19 cellular contexts compared by ENCODE assay signal in genomic region chr22:29165336-29166060, GRCh38. TPM values are rescaled to one million over a fixed set of nuclear protein-coding genes. Genes with fewer than 3 reads are reported as not detected.
"Had no signal": no experiment of that assay in that cellular context is flagged by ENCODE, and none has a peak within 500 bp of the region (broad histone marks: within the 10 kb centered on the region; RNA-seq: fewer than 3 reads in every experiment).

No MANE protein-coding gene starts in this region.

- H3K4me3 ChIP-seq: body of pancreas, esophagus muscularis mucosa, heart right ventricle, pancreas, right lobe of liver, smooth muscle cell, thoracic aorta had no signal

- DNase-seq: activated CD4-positive, alpha-beta T cell treated with anti-CD3 and anti-CD28 coated beads for 48 hours; activated CD4-positive, CD25-positive, alpha-beta regulatory T cell; activated CD8-positive, alpha-beta T cell treated with anti-CD3 and anti-CD28 coated beads, Interleukin-2, amount 10 ng/mL, durations not matched to agents 7 days and 5 days; activated naive CD4-positive, alpha-beta T cell treated with anti-CD3 and anti-CD28 coated beads for 36 hours; activated T-cell treated with anti-CD3 and anti-CD28 coated beads, Interleukin-2, amount 50 U/mL, for 24 hours; body of pancreas; caudate nucleus; cortex of kidney; heart right ventricle; immature natural killer cell; stimulated activated CD4-positive, alpha-beta T cell treated with anti-CD3 and anti-CD28 coated beads, Interleukin-4, amount 100 ng/mL, for 4 hours; T-cell; T-helper 9 cell had no signal

- ATAC-seq: activated CD8-positive, alpha-beta T cell treated with anti-CD3 and anti-CD28 coated beads, Interleukin-2, amount 10 ng/mL, durations not matched to agents 7 days and 5 days; body of pancreas; heart right ventricle; pancreas; right lobe of liver; stimulated activated memory B cell treated with anti-CD40 and anti-IgM and Interleukin-4, amounts not matched to agents 10 μg/mL and 1 μg/mL and 100 μg/mL, for 72 hours; T-cell had no signal

- H3K4me2 ChIP-seq: smooth muscle cell had no signal

- FAIRE-seq: pancreas had no signal

- H3K9me3 ChIP-seq: body of pancreas, esophagus muscularis mucosa, heart right ventricle, pancreas, right lobe of liver, thoracic aorta had no signal

- H3K36me3 ChIP-seq: esophagus muscularis mucosa, heart right ventricle, pancreas, right lobe of liver, thoracic aorta had no signal

- H3K27ac ChIP-seq: body of pancreas, esophagus muscularis mucosa, heart right ventricle, pancreas, right lobe of liver, thoracic aorta had no signal

- H3K4me1 ChIP-seq: body of pancreas, esophagus muscularis mucosa, pancreas, right lobe of liver had no signal

- H3K27me3 ChIP-seq: body of pancreas, esophagus muscularis mucosa, heart right ventricle, pancreas, right lobe of liver had no signal

RNA-seq across cellular contexts. Expression of gene EMID1, which starts 40.2 kb away (rescaled TPM):
- total RNA-seq: activated CD8-positive, alpha-beta T cell treated with anti-CD3 and anti-CD28 coated beads, Interleukin-2, amount 10 ng/mL, durations not matched to agents 7 days and 5 days; activated naive CD4-positive, alpha-beta T cell treated with anti-CD3 and anti-CD28 coated beads for 36 hours had no signal
